Comparison of ENCODE assay signal across 13 cellular contexts in the genomic region with DNA sequence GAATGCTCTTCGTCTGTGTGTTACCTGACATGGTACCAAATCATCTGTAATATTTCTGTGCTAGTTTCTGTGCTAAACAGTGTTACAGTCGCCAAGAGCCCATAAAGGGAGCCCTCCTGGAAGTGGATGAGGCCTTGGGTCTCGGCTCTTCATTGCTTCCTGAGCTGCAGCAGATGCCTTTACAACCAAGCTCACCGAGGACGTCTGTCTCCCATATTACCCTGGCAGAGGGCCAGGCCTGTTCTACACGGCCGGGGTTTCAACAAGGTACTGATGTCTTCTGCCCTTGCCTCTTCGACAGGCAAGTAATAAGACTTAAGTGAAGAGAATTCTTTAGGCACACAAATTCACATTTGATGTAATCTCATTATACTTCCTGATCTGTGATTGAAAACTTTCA.
"Had no signal": no experiment of that assay in that cellular context is flagged by ENCODE, and none has a peak within 500 bp of the region (broad histone marks: within the 10 kb centered on the region; RNA-seq: fewer than 3 reads in every experiment).

No MANE protein-coding gene starts in this region.

- DNase-seq: activated CD4-positive, alpha-beta T cell treated with anti-CD3 and anti-CD28 coated beads, Interleukin-2, amount 10 ng/mL, durations not matched to agents 7 days and 5 days; activated effector memory CD4-positive, alpha-beta T cell treated with Interleukin-2 at 50 U/mL for 16 hours; colonic mucosa; naive thymus-derived CD8-positive, alpha-beta T cell; posterior cingulate gyrus; stimulated activated CD4-positive, alpha-beta T cell treated with anti-CD3 and anti-CD28 coated beads, Interleukin-4, amount 100 ng/mL, for 4 hours; stimulated activated CD8-positive, alpha-beta memory T cell treated with anti-CD3 and anti-CD28 coated beads, Interleukin-4, amount 100 ng/mL, for 48 hours; stomach; testis; upper lobe of right lung had no signal

- H3K4me3 Mint-ChIP-seq: activated CD4-positive, alpha-beta T cell treated with anti-CD3 and anti-CD28 coated beads, Interleukin-2, amount 10 ng/mL, durations not matched to agents 7 days and 5 days; activated naive CD4-positive, alpha-beta T cell treated with anti-CD3 and anti-CD28 coated beads, Interleukin-2, amount 50 U/mL, for 24 hours; naive thymus-derived CD8-positive, alpha-beta T cell; T-helper 2 cell treated with Interferon-gamma antibody and Interleukin-4, amounts not matched to agents 5 μg/mL and 100 μg/mL, for 36 hours had no signal

- H3K27ac Mint-ChIP-seq: activated CD4-positive, alpha-beta T cell treated with anti-CD3 and anti-CD28 coated beads, Interleukin-2, amount 10 ng/mL, durations not matched to agents 7 days and 5 days; activated naive CD4-positive, alpha-beta T cell treated with anti-CD3 and anti-CD28 coated beads, Interleukin-2, amount 50 U/mL, for 24 hours; T-helper 2 cell treated with Interferon-gamma antibody and Interleukin-4, amounts not matched to agents 5 μg/mL and 100 μg/mL, for 36 hours had no signal

- H3K4me1 Mint-ChIP-seq: activated CD4-positive, alpha-beta T cell treated with anti-CD3 and anti-CD28 coated beads, Interleukin-2, amount 10 ng/mL, durations not matched to agents 7 days and 5 days; activated naive CD4-positive, alpha-beta T cell treated with anti-CD3 and anti-CD28 coated beads, Interleukin-2, amount 50 U/mL, for 24 hours had no signal

- H3K9me3 Mint-ChIP-seq: activated CD4-positive, alpha-beta T cell treated with anti-CD3 and anti-CD28 coated beads, Interleukin-2, amount 10 ng/mL, durations not matched to agents 7 days and 5 days; activated naive CD4-positive, alpha-beta T cell treated with anti-CD3 and anti-CD28 coated beads, Interleukin-2, amount 50 U/mL, for 24 hours; naive thymus-derived CD8-positive, alpha-beta T cell; T-helper 2 cell treated with Interferon-gamma antibody and Interleukin-4, amounts not matched to agents 5 μg/mL and 100 μg/mL, for 36 hours had no signal

- ATAC-seq: left lobe of liver; naive thymus-derived CD8-positive, alpha-beta T cell; upper lobe of right lung had no signal

- H3K27me3 Mint-ChIP-seq: activated CD4-positive, alpha-beta T cell treated with anti-CD3 and anti-CD28 coated beads, Interleukin-2, amount 10 ng/mL, durations not matched to agents 7 days and 5 days; activated naive CD4-positive, alpha-beta T cell treated with anti-CD3 and anti-CD28 coated beads, Interleukin-2, amount 50 U/mL, for 24 hours; naive thymus-derived CD8-positive, alpha-beta T cell had no signal
